ENCODE assay signal across 8 cellular contexts in genomic region chrX:21839334-21840198, GRCh38. TPM values are rescaled to one million over a fixed set of nuclear protein-coding genes. Genes with fewer than 3 reads are reported as not detected.
A peak's percentile ranks its signal among the peaks of the same experiment; 100 is the strongest.
DNase-seq lines count a peak whose midpoint lies in the region; ATAC-seq and TF ChIP-seq lines count a peak whose summit lies in the region.

Gene MBTPS2 (plus strand): TSS chrX:21839617. CDS start chrX:21839735, 118 bp downstream.

- TF ChIP-seq CTCF in right atrium auricular region (IDR thresholded peaks at IDR 0.05) (no peak), psoas muscle (IDR thresholded peaks at IDR 0.05) (no peak)

- H3K27me3 ChIP-seq in right atrium auricular region: no peaks in the 10 kb centered on the region
- H3K27me3 ChIP-seq in psoas muscle (ENCODE audit: insufficient read depth in 3 of 3, low read length in 2 of 3): no peaks in the 10 kb centered on the region

- H3K27ac ChIP-seq in right atrium auricular region (peak within 1 kb of the TSS; percentile 76), psoas muscle (peak within 1 kb of the TSS; percentile 89), urinary bladder (ENCODE audit: low read depth) (peak within 1 kb of the TSS; percentile 64)

- intact Hi-C loops in T-helper 1 cell treated with Interleukin-12 subunit alpha and Interleukin-12 subunit beta and Interleukin-4 antibody, amounts not matched to agents 30 ng/mL and 1 ng/mL, for 36 hours (cut with micrococcal nuclease): loop anchor here (1.0 to 5.0 kb wide), 11 partner anchors 66 to 1573 kb away; partner anchors contain the start of genes CNKSR2, RPS6KA3 and SMS
- intact Hi-C loops in psoas muscle (cut with DNase I): loop anchor here (5.0 to 10.0 kb wide), 2 partner anchors 82 to 105 kb away; partner anchors contain the start of genes SMPX (in 1 of the 2) and SMS (in 1 of the 2)

- H3K36me3 ChIP-seq in right atrium auricular region: no peaks in the 10 kb centered on the region
- H3K36me3 ChIP-seq in psoas muscle (ENCODE audit: insufficient read depth in 1 of 2, low read depth in 1 of 2): peaks cover 0 to 15% of the 10 kb centered on the region in 2 donors
- no peaks in the 10 kb centered on the region for H3K36me3 ChIP-seq in urinary bladder (ENCODE audit: insufficient read depth)

- TF ChIP-seq POLR2A in GM15510 (IDR thresholded peaks at IDR 0.05; ENCODE audit: borderline replicate concordance, extremely low read depth, insufficient read length): peak; percentile 63

- H3K4me1 ChIP-seq in right atrium auricular region: peaks cover 0 to 9% of the 10 kb centered on the region in 2 donors
- H3K4me1 ChIP-seq in psoas muscle: no peaks in the 10 kb centered on the region
- no peaks in the 10 kb centered on the region for H3K4me1 ChIP-seq in urinary bladder (ENCODE audit: insufficient read depth)

- peak; percentile 68 for DNase-seq in NCI-H1694 (lab: John Stamatoyannopoulos, UW)
- peak; percentile 3 to 84 (median 60) for DNase-seq in amygdala (lab: John Stamatoyannopoulos, UW)
- peak; percentile 82 for DNase-seq in right atrium auricular region (ENCODE audit: low spot score)
- DNase-seq in psoas muscle: peak; percentile 81 to 89

- H3K9me3 ChIP-seq in right atrium auricular region (no peaks in the 10 kb centered on the region), psoas muscle (no peaks in the 10 kb centered on the region)

- peak within 1 kb of the TSS; percentile 56 to 64 for H3K4me3 ChIP-seq in right atrium auricular region
- H3K4me3 ChIP-seq in psoas muscle: peak within 1 kb of the TSS; percentile 76
- peak within 1 kb of the TSS; percentile 71 for H3K4me3 ChIP-seq in urinary bladder (ENCODE audit: low read depth, low read length)

- 0 to 31% (median 0%) methylated on average over 21 to 60 of the region's 61 CpGs for WGBS in psoas muscle, 3 donors
- under 1% methylated on average over 61 of the region's 61 CpGs for WGBS in urinary bladder

- ATAC-seq in HG02884 (IDR thresholded peaks at IDR 0.05; ENCODE audit: unreplicated experiment) (peak; percentile 70), psoas muscle (peak; percentile 93 to 95 (median 94))

RNA-seq across cellular contexts. Expression of gene MBTPS2, which starts in this region (rescaled TPM):
- total RNA-seq in T-helper 1 cell treated with Interleukin-12 subunit alpha and Interleukin-12 subunit beta and Interleukin-4 antibody, amounts not matched to agents 30 ng/mL and 1 ng/mL, for 36 hours: 9.5 and 10.7 TPM in 2 replicates
- total RNA-seq in right atrium auricular region: 10 to 100 TPM in 1 of 2 donors, 1 to 10 TPM in 1; 6.9 to 10.0 TPM
- 10 to 100 TPM; 12.0 to 14.6 (median 13.2) TPM for total RNA-seq in psoas muscle
- polyA plus RNA-seq in psoas muscle: 1 to 10 TPM; 3.0 to 8.0 (median 4.8) TPM
- 20.7 TPM for total RNA-seq in urinary bladder
- polyA plus RNA-seq in urinary bladder: 10.5 TPM

Comparison
In these comparisons a context has a peak if more than half of its experiments do, and no peak if none do; other contexts are left out.
1. Peak in every context shown above with its lines: DNase-seq, ATAC-seq, H3K4me3 ChIP-seq and H3K27ac ChIP-seq.